ENCODE assay signal across 1 cellular context in genomic region chr2:38856165-38856564, GRCh38.
TF ChIP-seq lines count a peak whose summit lies in the region.

No MANE protein-coding gene starts in this region.

TF ChIP-seq in HepG2, 621 proteins besides CTCF, POLR2A, EP300 and RAD21:
- TF ChIP-seq ZNF281 (CRISPR knock-in tag; IDR thresholded peaks at IDR 0.05; ENCODE audit: borderline replicate concordance) (no peak), IKZF4 (CRISPR knock-in tag; IDR thresholded peaks at IDR 0.05; ENCODE audit: borderline replicate concordance, low read depth, not compliant biosample characterization) (no peak), RXRB (CRISPR knock-in tag; IDR thresholded peaks at IDR 0.05; ENCODE audit: borderline replicate concordance) (no peak), PLRG1 (conservative IDR thresholded peaks at IDR 0.05) (no peak), PBX2 (CRISPR knock-in tag; IDR thresholded peaks at IDR 0.05) (no peak), CEBPG (CRISPR knock-in tag; IDR thresholded peaks at IDR 0.05) (peak; percentile 62), CREB3 (CRISPR knock-in tag; IDR thresholded peaks at IDR 0.05) (no peak), ZNF17 (CRISPR knock-in tag; IDR thresholded peaks at IDR 0.05) (no peak), RFX3 (CRISPR knock-in tag; IDR thresholded peaks at IDR 0.05) (no peak), DZIP1 (CRISPR knock-in tag; IDR thresholded peaks at IDR 0.05) (no peak), SALL2 (CRISPR knock-in tag; IDR thresholded peaks at IDR 0.05) (no peak), KLF16 (CRISPR knock-in tag; IDR thresholded peaks at IDR 0.05) (no peak), ZNF577 (CRISPR knock-in tag; IDR thresholded peaks at IDR 0.05; ENCODE audit: borderline replicate concordance, low read depth) (no peak), ZNF318 (CRISPR knock-in tag; IDR thresholded peaks at IDR 0.05) (no peak), ELF4 (CRISPR knock-in tag; IDR thresholded peaks at IDR 0.05; ENCODE audit: borderline replicate concordance) (no peak), ZNF605 (CRISPR knock-in tag; IDR thresholded peaks at IDR 0.05) (no peak), STAG1 (CRISPR knock-in tag; IDR thresholded peaks at IDR 0.05) (no peak), CEBPB (IDR thresholded peaks at IDR 0.05; ENCODE audit: borderline replicate concordance, low read depth, low read length) (peak; percentile 90)
